2 cellular contexts compared by ENCODE assay signal in the genomic region with DNA sequence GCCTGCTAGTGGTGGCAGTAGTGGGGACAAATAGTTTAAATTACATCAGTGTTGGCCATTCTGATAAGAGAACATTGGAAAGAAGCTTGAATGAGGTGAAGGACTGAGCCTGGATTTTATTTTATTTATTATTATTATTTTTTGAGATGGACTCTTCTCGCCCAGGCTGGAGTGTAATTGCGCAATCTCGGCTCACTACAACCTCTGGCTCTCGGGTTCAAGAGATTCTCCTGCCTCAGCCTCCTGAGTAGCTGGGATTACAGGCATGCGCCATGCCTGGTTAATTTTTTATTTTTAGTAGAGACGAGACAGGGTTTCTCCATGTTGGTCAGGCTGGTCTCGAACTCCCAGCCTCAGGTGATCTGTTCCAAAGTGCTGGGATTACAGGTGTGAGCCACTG.
TF ChIP-seq lines count a peak whose summit lies in the region.

No MANE protein-coding gene starts in this region.

TF ChIP-seq in HepG2, 621 proteins besides CTCF, POLR2A, EP300 and RAD21:
- TF ChIP-seq CBX1 (IDR thresholded peaks at IDR 0.05; ENCODE audit: low read depth) = no peak
- TF ChIP-seq, protein P1, sequence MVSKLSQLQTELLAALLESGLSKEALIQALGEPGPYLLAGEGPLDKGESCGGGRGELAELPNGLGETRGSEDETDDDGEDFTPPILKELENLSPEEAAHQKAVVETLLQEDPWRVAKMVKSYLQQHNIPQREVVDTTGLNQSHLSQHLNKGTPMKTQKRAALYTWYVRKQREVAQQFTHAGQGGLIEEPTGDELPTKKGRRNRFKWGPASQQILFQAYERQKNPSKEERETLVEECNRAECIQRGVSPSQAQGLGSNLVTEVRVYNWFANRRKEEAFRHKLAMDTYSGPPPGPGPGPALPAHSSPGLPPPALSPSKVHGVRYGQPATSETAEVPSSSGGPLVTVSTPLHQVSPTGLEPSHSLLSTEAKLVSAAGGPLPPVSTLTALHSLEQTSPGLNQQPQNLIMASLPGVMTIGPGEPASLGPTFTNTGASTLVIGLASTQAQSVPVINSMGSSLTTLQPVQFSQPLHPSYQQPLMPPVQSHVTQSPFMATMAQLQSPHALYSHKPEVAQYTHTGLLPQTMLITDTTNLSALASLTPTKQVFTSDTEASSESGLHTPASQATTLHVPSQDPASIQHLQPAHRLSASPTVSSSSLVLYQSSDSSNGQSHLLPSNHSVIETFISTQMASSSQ (IDR thresholded peaks at IDR 0.05; ENCODE audit: low read depth) = no peak
- TF ChIP-seq, protein P1 (CRISPR knock-in tag; IDR thresholded peaks at IDR 0.05; ENCODE audit: borderline replicate concordance) = no peak
- TF ChIP-seq TEAD3 (CRISPR knock-in tag; optimal IDR thresholded peaks at IDR 0.05; ENCODE audit: borderline replicate concordance) = no peak
- TF ChIP-seq CEBPB (IDR thresholded peaks at IDR 0.05; ENCODE audit: borderline replicate concordance, low read depth, low read length) = peak; percentile 56; the same call in 1 of the 2 replicates
- TF ChIP-seq, protein P2, sequence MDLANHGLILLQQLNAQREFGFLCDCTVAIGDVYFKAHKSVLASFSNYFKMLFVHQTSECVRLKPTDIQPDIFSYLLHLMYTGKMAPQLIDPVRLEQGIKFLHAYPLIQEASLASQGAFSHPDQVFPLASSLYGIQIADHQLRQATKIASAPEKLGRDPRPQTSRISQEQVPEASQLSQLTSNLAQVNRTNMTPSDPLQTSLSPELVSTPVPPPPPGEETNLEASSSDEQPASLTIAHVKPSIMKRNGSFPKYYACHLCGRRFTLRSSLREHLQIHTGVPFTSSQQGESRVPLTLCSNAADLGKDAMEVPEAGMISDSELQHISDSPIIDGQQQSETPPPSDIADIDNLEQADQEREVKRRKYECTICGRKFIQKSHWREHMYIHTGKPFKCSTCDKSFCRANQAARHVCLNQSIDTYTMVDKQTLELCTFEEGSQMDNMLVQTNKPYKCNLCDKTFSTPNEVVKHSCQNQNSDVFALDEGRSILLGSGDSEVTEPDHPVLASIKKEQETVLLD (CRISPR knock-in tag; IDR thresholded peaks at IDR 0.05; ENCODE audit: low read depth) = no peak

TF ChIP-seq in H1, 55 proteins besides CTCF, POLR2A, EP300 and RAD21:
- peak; percentile 81; the same call in 1 of the 2 replicates for TF ChIP-seq CEBPB (IDR thresholded peaks at IDR 0.05; ENCODE audit: low read depth, low read length)
- no peak for TF ChIP-seq TAF1 (IDR thresholded peaks at IDR 0.05; ENCODE audit: low read depth, low read length)
